ENCODE assay signal across 1 cellular context in genomic region chr21:21801921-21802320, GRCh38.
TF ChIP-seq lines count a peak whose summit lies in the region.

No MANE protein-coding gene starts in this region.

TF ChIP-seq in SK-N-SH treated with all-trans-retinoic acid at 6 μM for 48 hours, 23 proteins besides CTCF, POLR2A, EP300 and RAD21 (continued from another document):
- TF ChIP-seq ZNF565 (CRISPR knock-in tag; conservative IDR thresholded peaks at IDR 0.05; ENCODE audit: low read depth) (no peak), ARNTL (CRISPR knock-in tag; IDR thresholded peaks at IDR 0.05; ENCODE audit: borderline replicate concordance, low read depth) (no peak), PPARA (CRISPR knock-in tag; IDR thresholded peaks at IDR 0.05; ENCODE audit: borderline replicate concordance) (no peak), ESRRG (CRISPR knock-in tag; IDR thresholded peaks at IDR 0.05) (no peak), TCF4 (CRISPR knock-in tag; IDR thresholded peaks at IDR 0.05; ENCODE audit: borderline replicate concordance) (no peak), OSR1 (CRISPR knock-in tag; IDR thresholded peaks at IDR 0.05) (no peak), ZFP30 (CRISPR knock-in tag; IDR thresholded peaks at IDR 0.05) (no peak), ZNF70 (CRISPR knock-in tag; IDR thresholded peaks at IDR 0.05) (no peak), RARB (CRISPR knock-in tag; IDR thresholded peaks at IDR 0.05) (no peak), CSRNP3 (CRISPR knock-in tag; IDR thresholded peaks at IDR 0.05) (no peak), CSDC2 (CRISPR knock-in tag; IDR thresholded peaks at IDR 0.05) (no peak), TOX (CRISPR knock-in tag; IDR thresholded peaks at IDR 0.05; ENCODE audit: borderline replicate concordance) (no peak), PATZ1 (CRISPR knock-in tag; IDR thresholded peaks at IDR 0.05; ENCODE audit: borderline replicate concordance) (no peak), ZC3H10 (CRISPR knock-in tag; IDR thresholded peaks at IDR 0.05) (no peak)
